In the genomic region with DNA sequence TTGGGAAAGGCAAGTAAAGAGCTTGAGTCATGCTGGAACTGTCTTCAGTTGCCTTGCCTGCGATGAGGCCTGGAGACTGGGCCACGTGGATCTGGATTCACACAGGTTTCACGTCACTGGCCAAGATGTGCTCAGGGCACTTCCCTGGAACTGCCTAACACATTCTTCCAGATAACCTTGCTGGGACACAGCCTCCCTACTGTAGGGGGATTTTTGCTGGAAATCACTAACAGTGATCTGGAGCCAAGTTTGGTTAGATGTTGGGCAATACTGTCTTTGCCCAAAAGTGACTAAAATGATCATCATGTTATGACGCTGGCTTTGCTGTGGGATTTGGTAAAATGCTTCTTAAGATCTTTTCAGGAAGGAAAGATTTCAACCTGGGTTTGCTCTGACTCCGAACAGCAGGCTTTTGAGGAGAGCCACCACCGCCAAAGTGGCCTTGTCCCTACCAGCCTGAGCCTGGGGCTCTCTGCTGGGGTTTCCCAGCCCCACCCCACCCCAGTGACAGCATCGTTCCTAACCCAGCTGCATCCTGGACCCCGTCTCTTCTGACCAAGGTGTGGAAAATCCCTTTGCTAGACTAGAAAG, we compare ENCODE assay signal across 11 cellular contexts. TPM values are rescaled to one million over a fixed set of nuclear protein-coding genes. Genes with fewer than 3 reads are reported as not detected.
DNase-seq lines count a peak whose midpoint lies in the region; ATAC-seq, FAIRE-seq and TF ChIP-seq lines count a peak whose summit lies in the region.
"Had no signal": no experiment of that assay in that cellular context is flagged by ENCODE, and none has a peak within 500 bp of the region (broad histone marks: within the 10 kb centered on the region; RNA-seq: fewer than 3 reads in every experiment).

No MANE protein-coding gene starts in this region.

- H3K9me3 Mint-ChIP-seq in T-helper 2 cell treated with Interferon-gamma antibody and Interleukin-4, amounts not matched to agents 5 μg/mL and 100 μg/mL, for 36 hours: no peaks in the 10 kb centered on the region
- peaks cover 13% of the 10 kb centered on the region for H3K9me3 Mint-ChIP-seq in WTC11

- DNase-seq in GM03348 (ENCODE audit: low spot score): peak; percentile 89
- DNase-seq in T1000 (lab: John Stamatoyannopoulos, UW): peak; percentile 76
- DNase-seq in fibroblast of the conjunctiva (ENCODE audit: low read depth): peak; percentile 72
- DNase-seq in skeletal muscle cell (ENCODE audit: low read depth): peak; percentile 80
- no peak for DNase-seq in activated naive CD4-positive, alpha-beta T cell treated with Interleukin-2 at 50 U/mL for 16 hours
- DNase-seq in T-helper 2 cell treated with Interferon-gamma antibody and Interleukin-4, amounts not matched to agents 5 μg/mL and 100 μg/mL, for 36 hours (ENCODE audit: low spot score): no peak
- no peak for DNase-seq in frontal cortex (ENCODE audit: low spot score in 2 of 2)
- no peak for DNase-seq in WTC11 (ENCODE audit: low spot score)
- DNase-seq: NCI-H526 treated with DMSO at 0.1 percent for 48 hours had no signal

- H3K36me3 Mint-ChIP-seq in T-helper 2 cell treated with Interferon-gamma antibody and Interleukin-4, amounts not matched to agents 5 μg/mL and 100 μg/mL, for 36 hours (ENCODE audit: low read depth): no peaks in the 10 kb centered on the region
- H3K36me3 Mint-ChIP-seq in WTC11: no peaks in the 10 kb centered on the region

- H3K27ac Mint-ChIP-seq in T-helper 2 cell treated with Interferon-gamma antibody and Interleukin-4, amounts not matched to agents 5 μg/mL and 100 μg/mL, for 36 hours: no peak overlapping the region
- H3K27ac Mint-ChIP-seq in WTC11: no peak overlapping the region

- H3K27me3 Mint-ChIP-seq in T-helper 2 cell treated with Interferon-gamma antibody and Interleukin-4, amounts not matched to agents 5 μg/mL and 100 μg/mL, for 36 hours (ENCODE audit: low read depth): no peaks in the 10 kb centered on the region
- H3K27me3 Mint-ChIP-seq in WTC11 (ENCODE audit: low read depth): peaks cover 10% of the 10 kb centered on the region

- CTCF ChIA-PET in WTC11 (lab: Charles Lee): interaction anchor here (0.5 kb wide), 1 partner anchor 1818 kb away, joined by 4 read pairs; no protein-coding TSS in a partner anchor

- POLR2A ChIA-PET in WTC11 (lab: Charles Lee): no interaction called here

- H3K4me3 ChIP-seq in skeletal muscle cell (ENCODE audit: low read depth, low read length): no peak overlapping the region
- H3K4me3 ChIP-seq: lung had no signal

- H3K4me3 Mint-ChIP-seq in T-helper 2 cell treated with Interferon-gamma antibody and Interleukin-4, amounts not matched to agents 5 μg/mL and 100 μg/mL, for 36 hours: no peak overlapping the region
- no peak overlapping the region for H3K4me3 Mint-ChIP-seq in WTC11

- no peak for TF ChIP-seq CTCF in WTC11 (IDR thresholded peaks at IDR 0.05)

- ATAC-seq in WTC11: no peak

- H3K4me1 Mint-ChIP-seq in T-helper 2 cell treated with Interferon-gamma antibody and Interleukin-4, amounts not matched to agents 5 μg/mL and 100 μg/mL, for 36 hours (ENCODE audit: low read depth): no peaks in the 10 kb centered on the region
- no peaks in the 10 kb centered on the region for H3K4me1 Mint-ChIP-seq in WTC11

- FAIRE-seq in frontal cortex (lab: Jason Lieb, UNC): no peak

TF ChIP-seq in WTC11, 78 proteins besides CTCF, POLR2A, EP300 and RAD21 (continues in another document):
- no peak for TF ChIP-seq GABPB1 (CRISPR knock-in tag; IDR thresholded peaks at IDR 0.05)
- TF ChIP-seq CREM (CRISPR knock-in tag; IDR thresholded peaks at IDR 0.05): no peak
- TF ChIP-seq, protein P1, sequence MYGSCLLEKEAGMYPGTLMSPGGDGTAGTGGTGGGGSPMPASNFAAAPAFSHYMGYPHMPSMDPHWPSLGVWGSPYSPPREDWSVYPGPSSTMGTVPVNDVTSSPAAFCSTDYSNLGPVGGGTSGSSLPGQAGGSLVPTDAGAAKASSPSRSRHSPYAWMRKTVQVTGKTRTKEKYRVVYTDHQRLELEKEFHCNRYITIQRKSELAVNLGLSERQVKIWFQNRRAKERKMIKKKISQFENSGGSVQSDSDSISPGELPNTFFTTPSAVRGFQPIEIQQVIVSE (CRISPR knock-in tag; IDR thresholded peaks at IDR 0.05; ENCODE audit: borderline replicate concordance): no peak
- no peak for TF ChIP-seq ZNF396 (CRISPR knock-in tag; IDR thresholded peaks at IDR 0.05; ENCODE audit: borderline replicate concordance)
- TF ChIP-seq, protein P2, sequence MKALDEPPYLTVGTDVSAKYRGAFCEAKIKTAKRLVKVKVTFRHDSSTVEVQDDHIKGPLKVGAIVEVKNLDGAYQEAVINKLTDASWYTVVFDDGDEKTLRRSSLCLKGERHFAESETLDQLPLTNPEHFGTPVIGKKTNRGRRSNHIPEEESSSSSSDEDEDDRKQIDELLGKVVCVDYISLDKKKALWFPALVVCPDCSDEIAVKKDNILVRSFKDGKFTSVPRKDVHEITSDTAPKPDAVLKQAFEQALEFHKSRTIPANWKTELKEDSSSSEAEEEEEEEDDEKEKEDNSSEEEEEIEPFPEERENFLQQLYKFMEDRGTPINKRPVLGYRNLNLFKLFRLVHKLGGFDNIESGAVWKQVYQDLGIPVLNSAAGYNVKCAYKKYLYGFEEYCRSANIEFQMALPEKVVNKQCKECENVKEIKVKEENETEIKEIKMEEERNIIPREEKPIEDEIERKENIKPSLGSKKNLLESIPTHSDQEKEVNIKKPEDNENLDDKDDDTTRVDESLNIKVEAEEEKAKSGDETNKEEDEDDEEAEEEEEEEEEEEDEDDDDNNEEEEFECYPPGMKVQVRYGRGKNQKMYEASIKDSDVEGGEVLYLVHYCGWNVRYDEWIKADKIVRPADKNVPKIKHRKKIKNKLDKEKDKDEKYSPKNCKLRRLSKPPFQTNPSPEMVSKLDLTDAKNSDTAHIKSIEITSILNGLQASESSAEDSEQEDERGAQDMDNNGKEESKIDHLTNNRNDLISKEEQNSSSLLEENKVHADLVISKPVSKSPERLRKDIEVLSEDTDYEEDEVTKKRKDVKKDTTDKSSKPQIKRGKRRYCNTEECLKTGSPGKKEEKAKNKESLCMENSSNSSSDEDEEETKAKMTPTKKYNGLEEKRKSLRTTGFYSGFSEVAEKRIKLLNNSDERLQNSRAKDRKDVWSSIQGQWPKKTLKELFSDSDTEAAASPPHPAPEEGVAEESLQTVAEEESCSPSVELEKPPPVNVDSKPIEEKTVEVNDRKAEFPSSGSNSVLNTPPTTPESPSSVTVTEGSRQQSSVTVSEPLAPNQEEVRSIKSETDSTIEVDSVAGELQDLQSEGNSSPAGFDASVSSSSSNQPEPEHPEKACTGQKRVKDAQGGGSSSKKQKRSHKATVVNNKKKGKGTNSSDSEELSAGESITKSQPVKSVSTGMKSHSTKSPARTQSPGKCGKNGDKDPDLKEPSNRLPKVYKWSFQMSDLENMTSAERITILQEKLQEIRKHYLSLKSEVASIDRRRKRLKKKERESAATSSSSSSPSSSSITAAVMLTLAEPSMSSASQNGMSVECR (CRISPR knock-in tag; IDR thresholded peaks at IDR 0.05; ENCODE audit: borderline replicate concordance): no peak
- TF ChIP-seq, protein P3, sequence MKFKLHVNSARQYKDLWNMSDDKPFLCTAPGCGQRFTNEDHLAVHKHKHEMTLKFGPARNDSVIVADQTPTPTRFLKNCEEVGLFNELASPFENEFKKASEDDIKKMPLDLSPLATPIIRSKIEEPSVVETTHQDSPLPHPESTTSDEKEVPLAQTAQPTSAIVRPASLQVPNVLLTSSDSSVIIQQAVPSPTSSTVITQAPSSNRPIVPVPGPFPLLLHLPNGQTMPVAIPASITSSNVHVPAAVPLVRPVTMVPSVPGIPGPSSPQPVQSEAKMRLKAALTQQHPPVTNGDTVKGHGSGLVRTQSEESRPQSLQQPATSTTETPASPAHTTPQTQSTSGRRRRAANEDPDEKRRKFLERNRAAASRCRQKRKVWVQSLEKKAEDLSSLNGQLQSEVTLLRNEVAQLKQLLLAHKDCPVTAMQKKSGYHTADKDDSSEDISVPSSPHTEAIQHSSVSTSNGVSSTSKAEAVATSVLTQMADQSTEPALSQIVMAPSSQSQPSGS (CRISPR knock-in tag; IDR thresholded peaks at IDR 0.05; ENCODE audit: borderline replicate concordance, low read depth): no peak
- TF ChIP-seq, protein P4, sequence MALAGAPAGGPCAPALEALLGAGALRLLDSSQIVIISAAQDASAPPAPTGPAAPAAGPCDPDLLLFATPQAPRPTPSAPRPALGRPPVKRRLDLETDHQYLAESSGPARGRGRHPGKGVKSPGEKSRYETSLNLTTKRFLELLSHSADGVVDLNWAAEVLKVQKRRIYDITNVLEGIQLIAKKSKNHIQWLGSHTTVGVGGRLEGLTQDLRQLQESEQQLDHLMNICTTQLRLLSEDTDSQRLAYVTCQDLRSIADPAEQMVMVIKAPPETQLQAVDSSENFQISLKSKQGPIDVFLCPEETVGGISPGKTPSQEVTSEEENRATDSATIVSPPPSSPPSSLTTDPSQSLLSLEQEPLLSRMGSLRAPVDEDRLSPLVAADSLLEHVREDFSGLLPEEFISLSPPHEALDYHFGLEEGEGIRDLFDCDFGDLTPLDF (CRISPR knock-in tag; IDR thresholded peaks at IDR 0.05): no peak

RNA-seq across cellular contexts. Expression of a gene that starts 14.7 kb away (rescaled TPM):
- total RNA-seq in frontal cortex: 0.41 TPM
- 1.5 to 2.7 TPM (median 1.7 TPM) in 3 replicates for total RNA-seq in WTC11 (2021)
- total RNA-seq: G401 had no signal

RNA-seq across cellular contexts. Expression of a gene that starts 29.1 kb away (rescaled TPM):
- total RNA-seq in frontal cortex (17.5 TPM), WTC11 (2021) (34.1 to 39.7 TPM (median 35.1 TPM) in 3 replicates)

RNA-seq across cellular contexts. Expression of a gene that starts 36.0 kb away (rescaled TPM):
- 11.0 TPM for total RNA-seq in frontal cortex
- 40.0 to 47.5 TPM (median 41.6 TPM) in 3 replicates for total RNA-seq in WTC11 (2021)

RNA-seq across cellular contexts. Expression of a gene that starts 58.9 kb away (rescaled TPM):
- total RNA-seq in frontal cortex (10.6 TPM), WTC11 (2021) (57.9 to 88.6 TPM (median 86.9 TPM) in 3 replicates)

Comparison
In these comparisons a context has a peak if more than half of its experiments do, and no peak if none do; other contexts are left out.
1. DNase-seq: peak in GM03348 (single experiment), T1000 (single experiment), fibroblast of the conjunctiva (single experiment) and skeletal muscle cell (single experiment); none in activated naive CD4-positive, alpha-beta T cell treated with Interleukin-2 at 50 U/mL for 16 hours (single experiment), T-helper 2 cell treated with Interferon-gamma antibody and Interleukin-4, amounts not matched to agents 5 μg/mL and 100 μg/mL, for 36 hours (single experiment), frontal cortex (0 of 2) and WTC11 (single experiment).